Comparison of ENCODE assay signal across 7 cellular contexts in the genomic region with DNA sequence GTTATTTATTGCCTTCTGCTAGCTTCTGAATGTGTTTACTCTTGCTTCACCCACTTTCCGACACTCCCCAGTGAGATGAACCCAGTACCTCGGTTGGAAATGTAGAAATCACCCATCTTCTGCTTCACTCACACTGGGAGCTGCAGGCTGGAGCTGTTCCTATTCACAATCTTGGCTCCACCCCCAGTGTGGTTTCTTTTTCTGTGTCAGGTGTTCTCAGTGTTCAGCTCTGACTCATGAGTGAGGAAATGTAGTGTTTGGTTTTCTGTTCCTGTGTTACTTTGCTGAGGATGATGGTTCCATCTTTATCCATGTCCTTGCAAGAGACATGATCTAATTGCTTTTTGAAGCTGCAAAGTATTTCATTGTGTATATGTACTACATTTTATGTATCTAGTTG.
DNase-seq lines count a peak whose midpoint lies in the region; ATAC-seq and FAIRE-seq lines count a peak whose summit lies in the region.
"Not testable (repeated sequence)": the region's sequence is repeated elsewhere in the genome, so short reads cannot be mapped to it uniquely, and the experiment has no call there.

No MANE protein-coding gene starts in this region.

- intact Hi-C loops in naive thymus-derived CD4-positive, alpha-beta T cell (cut with micrococcal nuclease): not testable (repeated sequence)

- H3K4me1 ChIP-seq in naive thymus-derived CD4-positive, alpha-beta T cell (ENCODE audit: control insufficient read depth in 2 of 2, insufficient read depth in 2 of 2, low read length in 2 of 2): not testable (repeated sequence)

- DNase-seq in RCC 7860 (ENCODE audit: low spot score); naive thymus-derived CD4-positive, alpha-beta T cell: not testable (repeated sequence)

- H3K27ac ChIP-seq in naive thymus-derived CD4-positive, alpha-beta T cell (ENCODE audit: low read depth, low read length): not testable (repeated sequence)

- H3K9me3 ChIP-seq in naive thymus-derived CD4-positive, alpha-beta T cell (ENCODE audit: control insufficient read depth in 2 of 3, low read length in 3 of 3): not testable (repeated sequence)

- ATAC-seq in GM19397 (IDR thresholded peaks at IDR 0.05; ENCODE audit: unreplicated experiment) (peak; percentile 61), GM21528 (IDR thresholded peaks at IDR 0.05; ENCODE audit: low FRiP score, unreplicated experiment) (peak; percentile 63), HG02798 (IDR thresholded peaks at IDR 0.05; ENCODE audit: poor library complexity, unreplicated experiment) (peak; percentile 81), HG03439 (IDR thresholded peaks at IDR 0.05; ENCODE audit: unreplicated experiment) (peak; percentile 69)
- peak; percentile 81 for ATAC-seq in activated T-helper 17 cell treated with anti-CD3 and anti-CD28 coated beads, Interleukin-2, amount 50 U/mL, for 72 hours (replicated peaks)
- ATAC-seq in naive thymus-derived CD4-positive, alpha-beta T cell: peak; percentile 45

- FAIRE-seq in RCC 7860 (lab: Jason Lieb, UNC): peak; percentile 78

- not testable (repeated sequence) for H3K9me3 Mint-ChIP-seq in activated T-helper 17 cell treated with anti-CD3 and anti-CD28 coated beads, Interleukin-2, amount 50 U/mL, for 72 hours; naive thymus-derived CD4-positive, alpha-beta T cell

- not testable (repeated sequence) for H3K4me3 Mint-ChIP-seq in activated T-helper 17 cell treated with anti-CD3 and anti-CD28 coated beads, Interleukin-2, amount 50 U/mL, for 72 hours; naive thymus-derived CD4-positive, alpha-beta T cell

- H3K27me3 ChIP-seq in naive thymus-derived CD4-positive, alpha-beta T cell (ENCODE audit: control insufficient read depth in 2 of 2, insufficient read depth in 2 of 2, low read length in 2 of 2): not testable (repeated sequence)

- not testable (repeated sequence) for H3K36me3 ChIP-seq in naive thymus-derived CD4-positive, alpha-beta T cell (ENCODE audit: control insufficient read depth in 2 of 3, insufficient read depth in 3 of 3, low read length in 3 of 3)

- H3K27ac Mint-ChIP-seq in activated T-helper 17 cell treated with anti-CD3 and anti-CD28 coated beads, Interleukin-2, amount 50 U/mL, for 72 hours; naive thymus-derived CD4-positive, alpha-beta T cell: not testable (repeated sequence)

- not testable (repeated sequence) for H3K36me3 Mint-ChIP-seq in activated T-helper 17 cell treated with anti-CD3 and anti-CD28 coated beads, Interleukin-2, amount 50 U/mL, for 72 hours (ENCODE audit: low read depth); naive thymus-derived CD4-positive, alpha-beta T cell

- not testable (repeated sequence) for H3K27me3 Mint-ChIP-seq in activated T-helper 17 cell treated with anti-CD3 and anti-CD28 coated beads, Interleukin-2, amount 50 U/mL, for 72 hours; naive thymus-derived CD4-positive, alpha-beta T cell

- not testable (repeated sequence) for H3K4me1 Mint-ChIP-seq in activated T-helper 17 cell treated with anti-CD3 and anti-CD28 coated beads, Interleukin-2, amount 50 U/mL, for 72 hours; naive thymus-derived CD4-positive, alpha-beta T cell

- not testable (repeated sequence) for H3K4me3 ChIP-seq in naive thymus-derived CD4-positive, alpha-beta T cell (ENCODE audit: low read length)

- POLR2A ChIA-PET in naive thymus-derived CD4-positive, alpha-beta T cell (lab: Charles Lee): not testable (repeated sequence)

- CTCF ChIA-PET in naive thymus-derived CD4-positive, alpha-beta T cell (lab: Charles Lee): not testable (repeated sequence)
